In genomic region chr5:74201334-74202081, GRCh38 we compare ENCODE assay signal across 9 cellular contexts.
DNase-seq lines count a peak whose midpoint lies in the region; ATAC-seq and TF ChIP-seq lines count a peak whose summit lies in the region.
"Had no signal": no experiment of that assay in that cellular context is flagged by ENCODE, and none has a peak within 500 bp of the region (broad histone marks: within the 10 kb centered on the region; RNA-seq: fewer than 3 reads in every experiment).

No MANE protein-coding gene starts in this region.

- H3K27ac ChIP-seq in KOPT-K1 (ENCODE audit: low read depth, low read length, poor library complexity, severe bottlenecking) (peak overlapping the region; percentile 46), adrenal gland (peak overlapping the region in 1 of 5 donors; percentile 4), trophoblast cell (ENCODE audit: low read depth, low read length) (no peak overlapping the region), WERI-Rb-1 (no peak overlapping the region), ascending aorta (peak overlapping the region in 1 of 2 donors; percentile 1)
- H3K27ac ChIP-seq: KMS-11 had no signal

- no peak overlapping the region for H3K18ac ChIP-seq in trophoblast cell (ENCODE audit: low read length)

- DNase-seq in GM12865 (ENCODE audit: low read depth) = peak; percentile 52
- DNase-seq in adrenal gland = peak in 6 of 7 donors; percentile 38 to 69 (median 55)
- DNase-seq in trophoblast cell = peak in 1 of 2 donors; percentile 46
- no peak for DNase-seq in WERI-Rb-1
- DNase-seq in COLO829 (ENCODE audit: low spot score) = no peak
- no peak for DNase-seq in ascending aorta (ENCODE audit: low spot score in 2 of 2)

- no peak overlapping the region for H4K12ac ChIP-seq in trophoblast cell (ENCODE audit: low read depth, low read length)

- H3K4me1 ChIP-seq in adrenal gland (replicated peaks in 1 of 2) (peaks cover 0 to 14% of the 10 kb centered on the region in 2 donors), trophoblast cell (ENCODE audit: control insufficient read depth in 1 of 2, insufficient read depth in 2 of 2, low read length in 2 of 2) (peaks cover 8 to 11% of the 10 kb centered on the region in 2 experiments), ascending aorta (peaks cover 0 to 18% of the 10 kb centered on the region in 2 donors)

- no peak overlapping the region for H2AFZ ChIP-seq in trophoblast cell (ENCODE audit: insufficient read depth, low read length, poor library complexity)

- H3K36me3 ChIP-seq in KOPT-K1 (ENCODE audit: insufficient read depth, low read length) (no peaks in the 10 kb centered on the region), adrenal gland (replicated peaks in 1 of 2) (no peaks in the 10 kb centered on the region), trophoblast cell (ENCODE audit: control insufficient read depth in 1 of 2, insufficient read depth in 2 of 2, low read length in 2 of 2) (no peaks in the 10 kb centered on the region), WERI-Rb-1 (no peaks in the 10 kb centered on the region), ascending aorta (no peaks in the 10 kb centered on the region)

- no peak overlapping the region for H3K4me2 ChIP-seq in trophoblast cell (ENCODE audit: low read length)

- H3K4me3 ChIP-seq in GM12865 (ENCODE audit: low read depth, low read length) (no peak overlapping the region), adrenal gland (no peak overlapping the region), trophoblast cell (ENCODE audit: low read depth, low read length) (no peak overlapping the region), WERI-Rb-1 (ENCODE audit: low read depth, low read length) (no peak overlapping the region), ascending aorta (no peak overlapping the region)

- H2BK120ac ChIP-seq in trophoblast cell (ENCODE audit: insufficient read depth, low read length, poor library complexity) = peak overlapping the region; percentile 2

- 31 to 40% (median 39%) methylated on average over 8 of the region's 8 CpGs for WGBS in adrenal gland, 4 donors
- no CpG with 5 or more reads among the region's 8 CpGs for WGBS in trophoblast cell (ENCODE audit: extremely low coverage, insufficient coverage, insufficient read length)

- H3K14ac ChIP-seq in trophoblast cell (ENCODE audit: low read length) = no peak overlapping the region

- H3K79me1 ChIP-seq in trophoblast cell (ENCODE audit: low read length) = peaks cover 10% of the 10 kb centered on the region

- H2BK5ac ChIP-seq in trophoblast cell (ENCODE audit: low read depth, low read length, poor library complexity) = no peak overlapping the region

- ATAC-seq in GM21786 (IDR thresholded peaks at IDR 0.05; ENCODE audit: unreplicated experiment) = peak; percentile 62

- H3K4ac ChIP-seq in trophoblast cell (ENCODE audit: low read depth, low read length) = no peak overlapping the region

- peak overlapping the region; percentile 11 for H2AK5ac ChIP-seq in trophoblast cell (ENCODE audit: low read length)

- H3K9me3 ChIP-seq in KOPT-K1 (ENCODE audit: insufficient read depth, low read length, poor library complexity, severe bottlenecking) (no peaks in the 10 kb centered on the region), adrenal gland (replicated peaks in 1 of 3) (no peaks in the 10 kb centered on the region), trophoblast cell (ENCODE audit: insufficient read depth, low read depth, low read length) (no peaks in the 10 kb centered on the region), WERI-Rb-1 (ENCODE audit: severe bottlenecking) (no peaks in the 10 kb centered on the region), ascending aorta (no peaks in the 10 kb centered on the region)

- intact Hi-C loops in adrenal gland (cut with DNase I) (no loop called here), ascending aorta (cut with DNase I) (loop anchor here (10.0 kb wide), 1 partner anchor 297 kb away; no protein-coding TSS in a partner anchor)

- no peak overlapping the region for H3K9ac ChIP-seq in trophoblast cell (ENCODE audit: low read length)
- H3K9ac ChIP-seq: KMS-11 had no signal

- H4K91ac ChIP-seq in trophoblast cell (ENCODE audit: low read depth, low read length) = no peak overlapping the region

- H2BK12ac ChIP-seq in trophoblast cell (ENCODE audit: low read length) = peak overlapping the region; percentile 47

- TF ChIP-seq CTCF in GM12865 (IDR thresholded peaks at IDR 0.05; ENCODE audit: insufficient read depth, low read depth, low read length, missing control alignments) = no peak
- TF ChIP-seq CTCF in adrenal gland (IDR thresholded peaks at IDR 0.05) = no peak
- no peak for TF ChIP-seq CTCF in WERI-Rb-1 (IDR thresholded peaks at IDR 0.05; ENCODE audit: low read depth, low read length)
- TF ChIP-seq CTCF in ascending aorta (IDR thresholded peaks at IDR 0.05) = no peak

- no peak overlapping the region for H3K23ac ChIP-seq in trophoblast cell (ENCODE audit: low read length)

- no peak for TF ChIP-seq POLR2A in adrenal gland (IDR thresholded peaks at IDR 0.05)

- H3K79me2 ChIP-seq in trophoblast cell (ENCODE audit: control insufficient read depth, insufficient read depth, low read length, poor library complexity) = no peaks in the 10 kb centered on the region

- H3K27me3 ChIP-seq in adrenal gland = no peaks in the 10 kb centered on the region
- no peaks in the 10 kb centered on the region for H3K27me3 ChIP-seq in trophoblast cell (ENCODE audit: insufficient read depth, low read length)
- no peaks in the 10 kb centered on the region for H3K27me3 ChIP-seq in WERI-Rb-1 (ENCODE audit: insufficient read depth, low read depth, severe bottlenecking)
- H3K27me3 ChIP-seq in ascending aorta = no peaks in the 10 kb centered on the region

- no peak overlapping the region for H4K8ac ChIP-seq in trophoblast cell (ENCODE audit: low read depth, low read length)

Comparison
In these comparisons a context has a peak if more than half of its experiments do, and no peak if none do; other contexts are left out.
1. DNase-seq: peak in GM12865 (single experiment) and adrenal gland (6 of 7); none in WERI-Rb-1 (single experiment), COLO829 (single experiment) and ascending aorta (0 of 2).